Comparison of ENCODE assay signal across 20 cellular contexts in the genomic region with DNA sequence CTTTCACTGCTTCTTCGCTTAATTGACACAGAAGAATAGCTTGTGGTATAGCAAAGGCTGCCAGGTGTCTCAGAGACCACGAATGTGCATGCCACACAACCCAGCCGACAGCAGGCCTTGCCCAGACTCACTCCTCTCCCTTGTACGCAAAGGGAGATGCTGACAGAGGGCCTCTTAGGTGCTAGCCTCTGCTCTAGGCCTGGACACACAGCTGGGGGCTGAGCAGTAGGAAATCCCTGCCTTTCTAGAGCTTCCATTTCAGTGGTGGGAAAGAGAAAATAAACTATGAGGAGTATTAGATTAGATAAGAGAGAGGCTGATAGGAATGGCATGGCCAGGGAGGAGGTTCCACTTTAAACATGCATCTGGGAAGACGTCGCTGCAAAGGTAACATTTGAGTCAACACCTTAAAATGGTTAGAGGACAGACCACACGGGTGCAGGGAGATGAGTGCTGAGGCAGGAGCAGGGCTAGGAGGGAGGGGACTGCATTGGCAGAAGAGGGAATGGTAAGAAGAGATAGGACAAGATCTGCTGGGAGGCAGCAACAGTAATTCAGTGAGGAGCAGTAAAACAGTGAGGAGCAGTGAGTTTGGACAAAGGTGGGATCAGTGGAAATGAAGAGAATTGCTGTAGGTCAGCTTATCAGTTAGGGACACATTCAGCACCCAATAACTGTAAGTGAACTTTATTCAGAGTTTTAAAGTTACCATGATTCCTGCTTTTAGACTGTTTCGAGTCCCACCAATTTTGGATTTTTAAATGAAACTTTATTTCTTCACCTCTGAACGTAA.
A peak's percentile ranks its signal among the peaks of the same experiment; 100 is the strongest.
DNase-seq lines count a peak whose midpoint lies in the region; ATAC-seq and TF ChIP-seq lines count a peak whose summit lies in the region.
"Had no signal": no experiment of that assay in that cellular context is flagged by ENCODE, and none has a peak within 500 bp of the region (broad histone marks: within the 10 kb centered on the region; RNA-seq: fewer than 3 reads in every experiment).

No MANE protein-coding gene starts in this region.

- no peak overlapping the region for H3K23ac ChIP-seq in mesendoderm (ENCODE audit: low read length)

- no peak overlapping the region for H4K8ac ChIP-seq in mesendoderm (ENCODE audit: low read depth, low read length)

- H3K4ac ChIP-seq in mesendoderm (ENCODE audit: low read depth, low read length), result no peak overlapping the region

- WGBS in mesendoderm (ENCODE audit: extremely low coverage, insufficient coverage, low lambda C conversion rate), result no CpG with 5 or more reads among the region's 9 CpGs

- H3K4me3 ChIP-seq in GM23338, result no peak overlapping the region
- no peak overlapping the region for H3K4me3 ChIP-seq in mesendoderm (ENCODE audit: low read length)
- no peak overlapping the region for H3K4me3 ChIP-seq in foreskin fibroblast (ENCODE audit: low read depth in 1 of 2, low read length in 2 of 2)
- H3K4me3 ChIP-seq: SJSA1 had no signal

- no peaks in the 10 kb centered on the region for H3K27me3 Mint-ChIP-seq in GM23338 (ENCODE audit: insufficient read depth, low read depth, poor library complexity)
- peaks cover 7% of the 10 kb centered on the region for H3K27me3 Mint-ChIP-seq in stimulated activated memory B cell treated with anti-CD40 and anti-IgM and Interleukin-4, amounts not matched to agents 10 μg/mL and 1 μg/mL and 100 μg/mL, for 72 hours

- no peak overlapping the region for H2BK15ac ChIP-seq in mesendoderm (replicated peaks; ENCODE audit: low read depth)

- H3K18ac ChIP-seq in mesendoderm (ENCODE audit: low read length), result no peak overlapping the region

- no peak overlapping the region for H3K4me3 Mint-ChIP-seq in GM23338
- no peak overlapping the region for H3K4me3 Mint-ChIP-seq in stimulated activated memory B cell treated with anti-CD40 and anti-IgM and Interleukin-4, amounts not matched to agents 10 μg/mL and 1 μg/mL and 100 μg/mL, for 72 hours
- H3K4me3 Mint-ChIP-seq: H9 had no signal

- H3F3A ChIP-seq in GM23338 (replicated peaks; ENCODE audit: low read depth), result no peaks in the 10 kb centered on the region

- H3K56ac ChIP-seq in mesendoderm (ENCODE audit: low read length), result no peak overlapping the region

- H3K9me2 ChIP-seq in GM23338 (ENCODE audit: insufficient read depth), result no peaks in the 10 kb centered on the region

- 0 out of 2 replicates have a peak overlapping the region, but pooled peaks have one; percentile 58 for H2AFZ ChIP-seq in GM23338

- H3K79me1 ChIP-seq in mesendoderm (ENCODE audit: low read length), result no peaks in the 10 kb centered on the region

- peak; percentile 53 for ATAC-seq in GM23338
- peak; percentile 48 for ATAC-seq in stimulated activated memory B cell treated with anti-CD40 and anti-IgM and Interleukin-4, amounts not matched to agents 10 μg/mL and 1 μg/mL and 100 μg/mL, for 72 hours
- ATAC-seq: Right ventricle myocardium inferior had no signal

- no peak overlapping the region for H4K5ac ChIP-seq in mesendoderm (ENCODE audit: low read length)

- H3K36me3 ChIP-seq in GM23338 (ENCODE audit: insufficient read depth) (no peaks in the 10 kb centered on the region), mesendoderm (ENCODE audit: control insufficient read depth, insufficient read depth, low read length) (no peaks in the 10 kb centered on the region)
- H3K36me3 ChIP-seq: SJSA1 had no signal

- no peak overlapping the region for H3K27ac Mint-ChIP-seq in GM23338
- no peak overlapping the region for H3K27ac Mint-ChIP-seq in stimulated activated memory B cell treated with anti-CD40 and anti-IgM and Interleukin-4, amounts not matched to agents 10 μg/mL and 1 μg/mL and 100 μg/mL, for 72 hours
- H3K27ac Mint-ChIP-seq: H9 had no signal

- H3K4me1 Mint-ChIP-seq in GM23338, result no peaks in the 10 kb centered on the region; the same call in 2 of the 3 replicates
- H3K4me1 Mint-ChIP-seq in stimulated activated memory B cell treated with anti-CD40 and anti-IgM and Interleukin-4, amounts not matched to agents 10 μg/mL and 1 μg/mL and 100 μg/mL, for 72 hours, result no peaks in the 10 kb centered on the region

- no peaks in the 10 kb centered on the region for H3K79me2 ChIP-seq in GM23338 (replicated peaks; ENCODE audit: insufficient read depth)
- H3K79me2 ChIP-seq in mesendoderm (ENCODE audit: control insufficient read depth, insufficient read depth, low read length), result no peaks in the 10 kb centered on the region

- DNase-seq in GM23338 (ENCODE audit: low spot score), result no peak
- peak; percentile 37 for DNase-seq in amniotic epithelial cell (ENCODE audit: low read depth)
- peak; percentile 71 for DNase-seq in mesendoderm
- no peak for DNase-seq in T-helper 2 cell
- no peak for DNase-seq in foreskin fibroblast
- no peak for DNase-seq in NCI-H345 treated with DMSO at 0.1 percent for 48 hours (lab: John Stamatoyannopoulos, UW; ENCODE audit: unreplicated experiment)
- DNase-seq: DMS53, EL, GF-D8, H9, NCI-H1694 treated with DMSO at 0.1 percent for 48 hours, NCI-H2081 treated with DMSO at 0.1 percent for 48 hours, NCI-H2171 treated with DMSO at 0.1 percent for 48 hours, NCI-H446 treated with DMSO at 0.1 percent for 48 hours, NCI-H526 treated with DMSO at 0.1 percent for 48 hours had no signal

- no peak overlapping the region for H2BK5ac ChIP-seq in mesendoderm (ENCODE audit: low read length)

- no peak overlapping the region for H3K9ac ChIP-seq in mesendoderm (ENCODE audit: low read length)

- H3K9me3 Mint-ChIP-seq in GM23338, result no peaks in the 10 kb centered on the region; the same call in 2 of the 3 replicates
- no peaks in the 10 kb centered on the region for H3K9me3 Mint-ChIP-seq in stimulated activated memory B cell treated with anti-CD40 and anti-IgM and Interleukin-4, amounts not matched to agents 10 μg/mL and 1 μg/mL and 100 μg/mL, for 72 hours
- H3K9me3 Mint-ChIP-seq: H9 had no signal

- H3K27me3 ChIP-seq in GM23338 (ENCODE audit: insufficient read depth), result no peaks in the 10 kb centered on the region
- H3K27me3 ChIP-seq in mesendoderm (ENCODE audit: insufficient read depth, low read length, poor library complexity), result no peaks in the 10 kb centered on the region

- TF ChIP-seq CTCF in GM23338 (conservative IDR thresholded peaks at IDR 0.05; ENCODE audit: low read depth in 2 of 2) (no peak), foreskin fibroblast (IDR thresholded peaks at IDR 0.05; ENCODE audit: low read depth, low read length) (no peak)

- no peaks in the 10 kb centered on the region for H4K20me1 ChIP-seq in GM23338 (replicated peaks; ENCODE audit: insufficient read depth)

- no peak overlapping the region for H2BK120ac ChIP-seq in mesendoderm (ENCODE audit: low read depth, low read length)

- no peaks in the 10 kb centered on the region for H3K4me1 ChIP-seq in GM23338 (ENCODE audit: insufficient read depth)
- no peaks in the 10 kb centered on the region for H3K4me1 ChIP-seq in mesendoderm (ENCODE audit: control insufficient read depth, low read depth, low read length)
- H3K4me1 ChIP-seq: SJSA1 had no signal

- H2AK5ac ChIP-seq in mesendoderm (ENCODE audit: low read length), result no peak overlapping the region

- no peak overlapping the region for H3K4me2 ChIP-seq in GM23338
- H3K4me2 ChIP-seq in mesendoderm (ENCODE audit: low read length), result no peak overlapping the region

- H3K27ac ChIP-seq in GM23338 (ENCODE audit: low read depth) (no peak overlapping the region), mesendoderm (ENCODE audit: low read depth, low read length) (no peak overlapping the region)
- H3K27ac ChIP-seq: C4-2B, HL-60, SJSA1 had no signal

- H3K36me3 Mint-ChIP-seq in GM23338 (ENCODE audit: low read depth), result no peaks in the 10 kb centered on the region
- no peaks in the 10 kb centered on the region for H3K36me3 Mint-ChIP-seq in stimulated activated memory B cell treated with anti-CD40 and anti-IgM and Interleukin-4, amounts not matched to agents 10 μg/mL and 1 μg/mL and 100 μg/mL, for 72 hours

TF ChIP-seq in GM23338, 12 proteins besides CTCF, POLR2A, EP300 and RAD21 (continues in another document):
- TF ChIP-seq, protein P1, sequence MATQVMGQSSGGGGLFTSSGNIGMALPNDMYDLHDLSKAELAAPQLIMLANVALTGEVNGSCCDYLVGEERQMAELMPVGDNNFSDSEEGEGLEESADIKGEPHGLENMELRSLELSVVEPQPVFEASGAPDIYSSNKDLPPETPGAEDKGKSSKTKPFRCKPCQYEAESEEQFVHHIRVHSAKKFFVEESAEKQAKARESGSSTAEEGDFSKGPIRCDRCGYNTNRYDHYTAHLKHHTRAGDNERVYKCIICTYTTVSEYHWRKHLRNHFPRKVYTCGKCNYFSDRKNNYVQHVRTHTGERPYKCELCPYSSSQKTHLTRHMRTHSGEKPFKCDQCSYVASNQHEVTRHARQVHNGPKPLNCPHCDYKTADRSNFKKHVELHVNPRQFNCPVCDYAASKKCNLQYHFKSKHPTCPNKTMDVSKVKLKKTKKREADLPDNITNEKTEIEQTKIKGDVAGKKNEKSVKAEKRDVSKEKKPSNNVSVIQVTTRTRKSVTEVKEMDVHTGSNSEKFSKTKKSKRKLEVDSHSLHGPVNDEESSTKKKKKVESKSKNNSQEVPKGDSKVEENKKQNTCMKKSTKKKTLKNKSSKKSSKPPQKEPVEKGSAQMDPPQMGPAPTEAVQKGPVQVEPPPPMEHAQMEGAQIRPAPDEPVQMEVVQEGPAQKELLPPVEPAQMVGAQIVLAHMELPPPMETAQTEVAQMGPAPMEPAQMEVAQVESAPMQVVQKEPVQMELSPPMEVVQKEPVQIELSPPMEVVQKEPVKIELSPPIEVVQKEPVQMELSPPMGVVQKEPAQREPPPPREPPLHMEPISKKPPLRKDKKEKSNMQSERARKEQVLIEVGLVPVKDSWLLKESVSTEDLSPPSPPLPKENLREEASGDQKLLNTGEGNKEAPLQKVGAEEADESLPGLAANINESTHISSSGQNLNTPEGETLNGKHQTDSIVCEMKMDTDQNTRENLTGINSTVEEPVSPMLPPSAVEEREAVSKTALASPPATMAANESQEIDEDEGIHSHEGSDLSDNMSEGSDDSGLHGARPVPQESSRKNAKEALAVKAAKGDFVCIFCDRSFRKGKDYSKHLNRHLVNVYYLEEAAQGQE (IDR thresholded peaks at IDR 0.05; ENCODE audit: unreplicated experiment), result no peak
- no peak for TF ChIP-seq ZNF331 (CRISPR knock-in tag; IDR thresholded peaks at IDR 0.05; ENCODE audit: low read depth)
- no peak for TF ChIP-seq STAT1 (IDR thresholded peaks at IDR 0.05; ENCODE audit: unreplicated experiment)
- no peak for TF ChIP-seq ZNF114 (CRISPR knock-in tag; IDR thresholded peaks at IDR 0.05)
- no peak for TF ChIP-seq CREB1 (CRISPR knock-in tag; IDR thresholded peaks at IDR 0.05; ENCODE audit: low read depth)

Comparison
In these comparisons a context has a peak if more than half of its experiments do, and no peak if none do; other contexts are left out.
1. DNase-seq: peak in amniotic epithelial cell (single experiment) and mesendoderm (single experiment); none in GM23338 (single experiment), T-helper 2 cell (0 of 5), foreskin fibroblast (0 of 2) and NCI-H345 treated with DMSO at 0.1 percent for 48 hours (single experiment).